ENCODE assay signal across 12 cellular contexts in genomic region chr17:75228847-75229246, GRCh38. TPM values are rescaled to one million over a fixed set of nuclear protein-coding genes. Genes with fewer than 3 reads are reported as not detected.
DNase-seq lines count a peak whose midpoint lies in the region; ATAC-seq and TF ChIP-seq lines count a peak whose summit lies in the region.
"Had no signal": no experiment of that assay in that cellular context is flagged by ENCODE, and none has a peak within 500 bp of the region (broad histone marks: within the 10 kb centered on the region; RNA-seq: fewer than 3 reads in every experiment).

No MANE protein-coding gene starts in this region.

- DNase-seq in GF-D8 (lab: John Stamatoyannopoulos, UW) (peak; percentile 63), omental fat pad (ENCODE audit: low spot score) (no peak), mesendoderm (no peak), ascending aorta (ENCODE audit: low spot score in 2 of 2) (no peak)
- DNase-seq: activated naive CD8-positive, alpha-beta T cell treated with anti-CD3 and anti-CD28 coated beads for 36 hours; cortex of kidney; HCEC 1CT; NCI-H510A; nephron progenitor cell; stimulated activated CD8-positive, alpha-beta memory T cell treated with anti-CD3 and anti-CD28 coated beads, Interleukin-4, amount 100 ng/mL, for 48 hours had no signal

- H3K4me3 ChIP-seq in mesendoderm (ENCODE audit: low read length) = no peak overlapping the region
- no peak overlapping the region for H3K4me3 ChIP-seq in ascending aorta

- H4K8ac ChIP-seq in mesendoderm (ENCODE audit: low read depth, low read length) = no peak overlapping the region

- no peak overlapping the region for H3K18ac ChIP-seq in mesendoderm (ENCODE audit: low read length)

- no peak overlapping the region for H2BK15ac ChIP-seq in mesendoderm (replicated peaks; ENCODE audit: low read depth)

- WGBS in mesendoderm (ENCODE audit: extremely low coverage, insufficient coverage, low lambda C conversion rate) = no CpG with 5 or more reads among the region's 4 CpGs

- no peak overlapping the region for H3K4ac ChIP-seq in mesendoderm (ENCODE audit: low read depth, low read length)

- H3K56ac ChIP-seq in mesendoderm (ENCODE audit: low read length) = no peak overlapping the region

- ATAC-seq in omental fat pad (ENCODE audit: low FRiP score) (peak; percentile 21), GM21825 (IDR thresholded peaks at IDR 0.05; ENCODE audit: unreplicated experiment) (no peak)

- no peak overlapping the region for H2BK120ac ChIP-seq in mesendoderm (ENCODE audit: low read depth, low read length)

- H3K9me3 ChIP-seq in ascending aorta = no peaks in the 10 kb centered on the region

- no peaks in the 10 kb centered on the region for H3K79me1 ChIP-seq in mesendoderm (ENCODE audit: low read length)

- H3K4me1 ChIP-seq in mesendoderm (ENCODE audit: control insufficient read depth, low read depth, low read length) (no peaks in the 10 kb centered on the region), ascending aorta (no peaks in the 10 kb centered on the region)

- peak overlapping the region; percentile 35 for H3K27ac ChIP-seq in cingulate gyrus (ENCODE audit: low read depth, low read length)
- H3K27ac ChIP-seq in mesendoderm (ENCODE audit: low read depth, low read length) = no peak overlapping the region
- H3K27ac ChIP-seq in ascending aorta = peak overlapping the region in 1 of 2 donors; percentile 19

- H3K9ac ChIP-seq in mesendoderm (ENCODE audit: low read length) = no peak overlapping the region

- TF ChIP-seq CTCF in omental fat pad (IDR thresholded peaks at IDR 0.05) (no peak), ascending aorta (IDR thresholded peaks at IDR 0.05) (no peak)

- H2BK5ac ChIP-seq in mesendoderm (ENCODE audit: low read length) = no peak overlapping the region

- no peaks in the 10 kb centered on the region for H3K79me2 ChIP-seq in mesendoderm (ENCODE audit: control insufficient read depth, insufficient read depth, low read length)

- H3K4me2 ChIP-seq in mesendoderm (ENCODE audit: low read length) = no peak overlapping the region

- H2AK5ac ChIP-seq in mesendoderm (ENCODE audit: low read length) = no peak overlapping the region

- intact Hi-C loops in ascending aorta (cut with DNase I) = no loop called here

- no peak overlapping the region for H4K5ac ChIP-seq in mesendoderm (ENCODE audit: low read length)

- H3K27me3 ChIP-seq in mesendoderm (ENCODE audit: insufficient read depth, low read length, poor library complexity) (no peaks in the 10 kb centered on the region), ascending aorta (no peaks in the 10 kb centered on the region)

- no peak overlapping the region for H3K23ac ChIP-seq in mesendoderm (ENCODE audit: low read length)

- H3K36me3 ChIP-seq in mesendoderm (ENCODE audit: control insufficient read depth, insufficient read depth, low read length) (peaks cover 31% of the 10 kb centered on the region), ascending aorta (peaks cover 67 to 78% of the 10 kb centered on the region in 2 donors)

RNA-seq across cellular contexts. Expression of gene NUP85, which starts 23.4 kb away (rescaled TPM):
- total RNA-seq in omental fat pad (10 to 100 TPM; 17.4 to 51.2 (median 34.8) TPM), ascending aorta (38.1 TPM)
- 61.3 TPM for polyA plus RNA-seq in mesendoderm (2013, experiment 1 of 2)
- 63.1 TPM for polyA plus RNA-seq in mesendoderm (2013, experiment 2 of 2)

RNA-seq across cellular contexts. Expression of gene GGA3, which starts 32.6 kb away (rescaled TPM):
- 10 to 100 TPM; 22.3 to 36.3 (median 30.5) TPM for total RNA-seq in omental fat pad
- polyA plus RNA-seq in mesendoderm (2013, experiment 1 of 2) = 31.5 TPM
- polyA plus RNA-seq in mesendoderm (2013, experiment 2 of 2) = 31.1 TPM
- total RNA-seq in ascending aorta = 84.6 TPM

RNA-seq across cellular contexts. Expression of gene MRPS7, which starts 32.8 kb away (rescaled TPM):
- total RNA-seq in omental fat pad = 10 to 100 TPM; 27.1 to 48.3 (median 38.4) TPM
- 78.5 TPM for polyA plus RNA-seq in mesendoderm (2013, experiment 1 of 2)
- 78.0 TPM for polyA plus RNA-seq in mesendoderm (2013, experiment 2 of 2)
- 24.1 TPM for total RNA-seq in ascending aorta

RNA-seq across cellular contexts. Expression of gene MIF4GD, which starts 42.2 kb away (rescaled TPM):
- 10 to 100 TPM; 22.9 to 30.3 (median 24.3) TPM for total RNA-seq in omental fat pad
- 7.8 TPM for polyA plus RNA-seq in mesendoderm (2013, experiment 1 of 2)
- 8.2 TPM for polyA plus RNA-seq in mesendoderm (2013, experiment 2 of 2)
- 32.4 TPM for total RNA-seq in ascending aorta

RNA-seq across cellular contexts. Expression of gene SUMO2, which starts 46.1 kb away (rescaled TPM):
- total RNA-seq in omental fat pad = 10 to 100 TPM; 53.3 to 62.9 (median 60.1) TPM
- 314 TPM for polyA plus RNA-seq in mesendoderm (2013, experiment 1 of 2)
- 310 TPM for polyA plus RNA-seq in mesendoderm (2013, experiment 2 of 2)
- total RNA-seq in ascending aorta = 23.9 TPM
